9 cellular contexts compared by ENCODE assay signal in the genomic region with DNA sequence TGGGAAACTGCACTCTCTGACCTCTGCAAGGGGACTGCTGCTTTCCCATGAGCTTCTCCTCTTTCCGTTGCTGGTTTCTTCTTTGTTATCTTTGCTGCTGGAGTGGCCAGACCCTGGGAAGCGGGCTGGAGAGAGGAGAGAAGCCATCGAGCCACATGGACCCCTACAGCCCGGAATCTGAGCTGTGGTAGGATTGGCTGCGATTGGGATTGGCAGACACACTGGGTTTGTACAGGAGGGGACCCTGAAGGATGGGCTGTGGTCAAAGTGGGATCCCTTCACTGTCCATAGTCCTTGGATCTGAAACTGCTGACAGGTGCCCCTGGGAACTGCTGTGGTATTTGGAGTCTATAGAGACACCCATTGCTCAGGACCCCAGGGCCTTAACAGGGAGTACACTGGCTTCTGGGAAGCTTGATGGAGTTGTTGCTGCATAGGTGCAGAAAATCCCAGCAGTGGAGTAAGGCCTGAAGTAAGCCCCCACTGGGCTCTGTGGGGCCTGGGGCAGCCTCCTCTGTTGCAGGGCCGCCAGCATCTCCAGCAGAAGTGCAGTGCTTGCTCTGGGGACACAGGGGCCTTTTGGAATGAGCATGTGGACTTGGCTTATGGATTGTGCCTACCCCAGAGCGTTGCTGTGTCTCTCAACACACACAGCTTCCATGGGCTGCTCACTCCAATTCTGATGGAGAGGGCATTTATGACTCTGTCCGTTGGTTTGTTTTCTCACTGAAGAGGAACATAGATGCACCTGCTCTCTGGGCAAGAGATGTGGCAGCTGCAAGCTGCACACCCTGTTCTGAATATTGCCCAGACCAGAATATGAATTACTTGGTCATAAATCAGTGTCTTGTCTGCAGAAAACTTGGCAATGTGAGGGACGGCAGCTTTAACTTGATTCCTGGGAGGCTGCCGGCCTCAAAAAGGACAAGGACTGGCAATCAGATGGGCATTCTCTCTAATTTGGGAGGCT.
DNase-seq lines count a peak whose midpoint lies in the region; ATAC-seq and TF ChIP-seq lines count a peak whose summit lies in the region.
"Had no signal": no experiment of that assay in that cellular context is flagged by ENCODE, and none has a peak within 500 bp of the region (broad histone marks: within the 10 kb centered on the region; RNA-seq: fewer than 3 reads in every experiment).

No MANE protein-coding gene starts in this region.

- no peaks in the 10 kb centered on the region for H3K27me3 ChIP-seq in RWPE2 (ENCODE audit: insufficient read depth, poor library complexity, severe bottlenecking)
- H3K27me3 ChIP-seq: uterus had no signal

- peaks cover 6% of the 10 kb centered on the region for H3K9me3 ChIP-seq in RWPE2 (ENCODE audit: severe bottlenecking)
- H3K9me3 ChIP-seq: uterus had no signal

- no peak overlapping the region for H3K4me3 ChIP-seq in RWPE2 (ENCODE audit: severe bottlenecking)
- H3K4me3 ChIP-seq: uterus had no signal

- no peaks in the 10 kb centered on the region for H3K9me3 Mint-ChIP-seq in nephron progenitor cell

- peak overlapping the region; percentile 1 for H3K27ac ChIP-seq in RWPE2 (ENCODE audit: poor library complexity, severe bottlenecking)
- H3K27ac ChIP-seq: uterus had no signal

- peaks cover 57% of the 10 kb centered on the region for H3K4me1 Mint-ChIP-seq in nephron progenitor cell

- peaks cover 9% of the 10 kb centered on the region for H3K27me3 Mint-ChIP-seq in nephron progenitor cell (ENCODE audit: low read depth, poor library complexity)

- H3K36me3 Mint-ChIP-seq in nephron progenitor cell (ENCODE audit: low read depth), result peaks cover 9% of the 10 kb centered on the region

- TF ChIP-seq CTCF in RWPE2 (IDR thresholded peaks at IDR 0.05; ENCODE audit: poor library complexity, severe bottlenecking) (no peak), nephron progenitor cell (IDR thresholded peaks at IDR 0.05) (no peak)

- DNase-seq in DMS53 treated with DMSO at 0.1 percent for 48 hours (lab: John Stamatoyannopoulos, UW; ENCODE audit: unreplicated experiment) (peak; percentile 21), NCI-H1105 (lab: John Stamatoyannopoulos, UW) (peak; percentile 81), RWPE2 (ENCODE audit: low spot score) (peak; percentile 10), nephron progenitor cell (no peak), middle frontal gyrus (ENCODE audit: extremely low spot score, low spot score) (no peak)
- DNase-seq: SW 1271, uterus had no signal

- peaks cover 26% of the 10 kb centered on the region for H3K4me1 ChIP-seq in RWPE2 (ENCODE audit: insufficient read depth, poor library complexity, severe bottlenecking)

- no peaks in the 10 kb centered on the region for H3K36me3 ChIP-seq in RWPE2 (ENCODE audit: low read depth)
- H3K36me3 ChIP-seq: uterus had no signal

- peak overlapping the region; percentile 63 for H3K27ac Mint-ChIP-seq in nephron progenitor cell

- no peak overlapping the region for H3K4me3 Mint-ChIP-seq in nephron progenitor cell

- ATAC-seq in RWPE2 (ENCODE audit: low read depth) (no peak), GM19463 (IDR thresholded peaks at IDR 0.05; ENCODE audit: unreplicated experiment) (no peak), HG03097 (IDR thresholded peaks at IDR 0.05; ENCODE audit: low FRiP score, unreplicated experiment) (no peak)

Comparison
In these comparisons a context has a peak if more than half of its experiments do, and no peak if none do; other contexts are left out.
1. DNase-seq: peak in DMS53 treated with DMSO at 0.1 percent for 48 hours (single experiment), NCI-H1105 (single experiment) and RWPE2 (single experiment); none in nephron progenitor cell (single experiment) and middle frontal gyrus (single experiment).